12 cellular contexts compared by ENCODE assay signal in genomic region chr10:110818311-110819257, GRCh38. TPM values are rescaled to one million over a fixed set of nuclear protein-coding genes. Genes with fewer than 3 reads are reported as not detected.
DNase-seq lines count a peak whose midpoint lies in the region; ATAC-seq and TF ChIP-seq lines count a peak whose summit lies in the region.
"Had no signal": no experiment of that assay in that cellular context is flagged by ENCODE, and none has a peak within 500 bp of the region (broad histone marks: within the 10 kb centered on the region; RNA-seq: fewer than 3 reads in every experiment).

No MANE protein-coding gene starts in this region.

- no peaks in the 10 kb centered on the region for H3K9me3 Mint-ChIP-seq in Caco-2 (ENCODE audit: unreplicated experiment)

- no peaks in the 10 kb centered on the region for H3K36me3 ChIP-seq in Caco-2 (ENCODE audit: control insufficient read depth, insufficient read depth, low read length)
- H3K36me3 ChIP-seq in gastroesophageal sphincter, result no peaks in the 10 kb centered on the region
- no peaks in the 10 kb centered on the region for H3K36me3 ChIP-seq in rectal smooth muscle tissue (ENCODE audit: control insufficient read depth, insufficient read depth, low read length)

- H3K27ac ChIP-seq in gastroesophageal sphincter (peak overlapping the region; percentile 20 to 89 (median 83)), rectal smooth muscle tissue (ENCODE audit: low read depth, low read length) (peak overlapping the region; percentile 81)

- TF ChIP-seq CTCF in Caco-2 (IDR thresholded peaks at IDR 0.05; ENCODE audit: insufficient read depth in 1 of 2, low read depth in 1 of 2, low read length in 1 of 2, severe bottlenecking in 1 of 2, unreplicated experiment in 1 of 2) (no peak), gastroesophageal sphincter (IDR thresholded peaks at IDR 0.05) (no peak), GM20000 (IDR thresholded peaks at IDR 0.05; ENCODE audit: extremely low read depth, missing control alignments) (no peak)

- POLR2A ChIA-PET in Caco-2 (lab: Charles Lee), result no interaction called here

- peak in 1 of 2 experiments; percentile 48 for DNase-seq in Caco-2
- peak; percentile 12 for DNase-seq in NCI-H524 treated with DMSO at 0.1 percent for 48 hours (lab: John Stamatoyannopoulos, UW)
- no peak for DNase-seq in NCI-H526 (lab: John Stamatoyannopoulos, UW)
- no peak for DNase-seq in NCI-H128 (lab: John Stamatoyannopoulos, UW; ENCODE audit: unreplicated experiment)
- DNase-seq in GM20000 (ENCODE audit: low spot score), result no peak
- no peak for DNase-seq in C1 segment of cervical spinal cord (lab: John Stamatoyannopoulos, UW)
- DNase-seq: activated effector memory CD4-positive, alpha-beta T cell treated with anti-CD3 and anti-CD28 coated beads, Interleukin-2, amount 50 U/mL, for 16 hours; cortex of kidney; NCI-H1048 had no signal

- H3K36me3 Mint-ChIP-seq in Caco-2 (ENCODE audit: insufficient read depth, unreplicated experiment), result no peaks in the 10 kb centered on the region
- H3K36me3 Mint-ChIP-seq: CD4-positive, CD25-positive, alpha-beta regulatory T cell had no signal

- 74 to 87% methylated on average over 3 to 5 of the region's 8 CpGs for WGBS in gastroesophageal sphincter (ENCODE audit: low coverage in 1 of 2), 2 donors

- TF ChIP-seq POLR2A in gastroesophageal sphincter (IDR thresholded peaks at IDR 0.05), result no peak

- TF ChIP-seq EP300 in gastroesophageal sphincter (IDR thresholded peaks at IDR 0.05), result no peak

- H3K27me3 ChIP-seq in Caco-2 (replicated peaks; ENCODE audit: control insufficient read depth, insufficient read depth, low read length) (no peaks in the 10 kb centered on the region), gastroesophageal sphincter (no peaks in the 10 kb centered on the region), rectal smooth muscle tissue (ENCODE audit: control insufficient read depth, insufficient read depth, low read length) (no peaks in the 10 kb centered on the region)

- peak overlapping the region; percentile 74 for H3K27ac Mint-ChIP-seq in Caco-2 (ENCODE audit: unreplicated experiment)

- intact Hi-C loops in Caco-2 (cut with micrococcal nuclease; ENCODE audit: unreplicated experiment), result loop anchor here (5.0 kb wide), 1 partner anchor 39 kb away; no protein-coding TSS in a partner anchor

- H3K9me3 ChIP-seq in Caco-2 (no peaks in the 10 kb centered on the region), gastroesophageal sphincter (no peaks in the 10 kb centered on the region)

- H3K4me3 ChIP-seq in Caco-2 (ENCODE audit: low read depth, low read length) (no peak overlapping the region), gastroesophageal sphincter (no peak overlapping the region), rectal smooth muscle tissue (ENCODE audit: low read length) (no peak overlapping the region)

- H3K4me1 Mint-ChIP-seq in Caco-2 (ENCODE audit: low read depth, unreplicated experiment), result peaks cover 15% of the 10 kb centered on the region

- 0 out of 2 replicates have a peak, but pooled peaks cover 3% of the 10 kb centered on the region for H3K4me1 ChIP-seq in Caco-2
- peaks cover 22 to 94% (median 48%) of the 10 kb centered on the region in 3 donors for H3K4me1 ChIP-seq in gastroesophageal sphincter
- H3K4me1 ChIP-seq in rectal smooth muscle tissue (ENCODE audit: control insufficient read depth, insufficient read depth, low read length), result peaks cover 51% of the 10 kb centered on the region

- ATAC-seq in gastroesophageal sphincter, result no peak

- H3K4me3 Mint-ChIP-seq in Caco-2 (ENCODE audit: unreplicated experiment), result peak overlapping the region; percentile 37
- H3K4me3 Mint-ChIP-seq: CD4-positive, CD25-positive, alpha-beta regulatory T cell had no signal

- no peaks in the 10 kb centered on the region for H3K27me3 Mint-ChIP-seq in Caco-2 (ENCODE audit: insufficient read depth, unreplicated experiment)

- CTCF ChIA-PET in Caco-2 (lab: Charles Lee), result interaction anchor here (0.6 to 1.4 kb wide), 4 partner anchors 14 to 72 kb away, joined by 3 to 7 read pairs (median 4); no protein-coding TSS in a partner anchor

- BruUV-seq in Caco-2 (replicated peaks; lab: Mats Ljungman, UMichigan), result no TSS peak

- H3K9ac ChIP-seq in rectal smooth muscle tissue (ENCODE audit: low read length), result no peak overlapping the region

RNA-seq across cellular contexts. Expression of gene PDCD4, which starts 53.1 kb away (rescaled TPM):
- total RNA-seq in Caco-2 (2022), result 65.5 and 66.1 TPM in 2 replicates
- 10 to 100 TPM; 69.1 to 74.6 (median 72.2) TPM for total RNA-seq in gastroesophageal sphincter
